9 cellular contexts compared by ENCODE assay signal in the genomic region with DNA sequence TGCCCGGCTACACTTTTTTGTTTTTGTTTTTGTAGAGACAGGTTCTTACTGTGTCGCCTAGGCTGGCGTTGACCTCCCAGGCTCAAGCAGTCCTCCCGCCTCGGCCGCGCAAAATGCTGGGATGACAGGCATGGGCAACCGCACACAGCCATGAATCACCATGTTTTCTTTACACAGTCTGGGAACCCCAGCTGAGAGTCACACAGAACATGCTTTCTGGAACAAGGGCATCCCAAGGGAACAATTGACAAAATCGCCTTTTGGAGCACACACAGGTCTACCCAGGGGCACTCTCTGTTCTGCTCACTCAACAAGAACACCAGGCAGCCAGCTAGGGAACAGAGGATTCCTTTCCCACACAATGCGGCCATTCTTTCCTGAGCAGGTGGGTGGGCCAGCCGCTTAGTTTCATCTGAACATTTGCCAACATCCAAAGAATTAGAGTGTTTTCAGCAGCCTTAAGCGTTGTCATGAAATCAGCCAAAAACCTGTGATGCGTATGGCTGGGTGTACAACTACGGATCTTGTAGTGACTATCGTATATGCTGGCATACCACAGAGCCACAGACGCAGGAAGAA. TPM values are rescaled to one million over a fixed set of nuclear protein-coding genes. Genes with fewer than 3 reads are reported as not detected.
A peak's percentile ranks its signal among the peaks of the same experiment; 100 is the strongest.
DNase-seq lines count a peak whose midpoint lies in the region; ATAC-seq, FAIRE-seq and TF ChIP-seq lines count a peak whose summit lies in the region.
"Had no signal": no experiment of that assay in that cellular context is flagged by ENCODE, and none has a peak within 500 bp of the region (broad histone marks: within the 10 kb centered on the region; RNA-seq: fewer than 3 reads in every experiment).

No MANE protein-coding gene starts in this region.

- TF ChIP-seq CTCF in astrocyte (IDR thresholded peaks at IDR 0.05; ENCODE audit: insufficient read depth, low read depth, low read length), result no peak
- TF ChIP-seq CTCF in transverse colon (IDR thresholded peaks at IDR 0.05), result no peak

- H3K27me3 ChIP-seq in astrocyte (ENCODE audit: insufficient read depth, low read length), result no peaks in the 10 kb centered on the region
- no peaks in the 10 kb centered on the region for H3K27me3 ChIP-seq in transverse colon

- peak; percentile 28 for TF ChIP-seq EP300 in transverse colon (IDR thresholded peaks at IDR 0.05; ENCODE audit: low read depth)

- TF ChIP-seq POLR2A in transverse colon (IDR thresholded peaks at IDR 0.05), result no peak

- H3K9ac ChIP-seq in astrocyte (ENCODE audit: low read length), result peak overlapping the region; percentile 67

- peak overlapping the region in 1 of 2 donors; percentile 33 for H3K4me3 Mint-ChIP-seq in activated T-cell treated with anti-CD3 and anti-CD28 coated beads, Interleukin-2, amount 50 U/mL, for 72 hours
- H3K4me3 Mint-ChIP-seq in activated T-cell treated with anti-CD3 and anti-CD28 coated beads, Interleukin-2, amount 50 U/mL, for 4 hours, result no peak overlapping the region
- no peak overlapping the region for H3K4me3 Mint-ChIP-seq in astrocyte (ENCODE audit: unreplicated experiment)

- H2AFZ ChIP-seq in astrocyte (ENCODE audit: low read depth, low read length), result no peak overlapping the region

- H3K27me3 Mint-ChIP-seq in activated T-cell treated with anti-CD3 and anti-CD28 coated beads, Interleukin-2, amount 50 U/mL, for 72 hours (ENCODE audit: low read depth), result no peaks in the 10 kb centered on the region
- no peaks in the 10 kb centered on the region for H3K27me3 Mint-ChIP-seq in activated T-cell treated with anti-CD3 and anti-CD28 coated beads, Interleukin-2, amount 50 U/mL, for 4 hours (ENCODE audit: low read depth)
- no peaks in the 10 kb centered on the region for H3K27me3 Mint-ChIP-seq in astrocyte (ENCODE audit: low read depth, unreplicated experiment)

- no peaks in the 10 kb centered on the region for H3K9me3 ChIP-seq in astrocyte (ENCODE audit: insufficient read depth, low read depth, low read length)
- no peaks in the 10 kb centered on the region for H3K9me3 ChIP-seq in transverse colon

- intact Hi-C loops in transverse colon (cut with DNase I; ENCODE audit: low total_unique reads), result no loop called here

- 70% methylated on average over 16 of the region's 16 CpGs; no CpG with 5 or more reads in 1 of the 2 donors for WGBS in transverse colon (ENCODE audit: low coverage in 1 of 2), 2 donors

- no peaks in the 10 kb centered on the region for H3K9me3 Mint-ChIP-seq in activated T-cell treated with anti-CD3 and anti-CD28 coated beads, Interleukin-2, amount 50 U/mL, for 72 hours
- no peaks in the 10 kb centered on the region for H3K9me3 Mint-ChIP-seq in activated T-cell treated with anti-CD3 and anti-CD28 coated beads, Interleukin-2, amount 50 U/mL, for 4 hours
- no peaks in the 10 kb centered on the region for H3K9me3 Mint-ChIP-seq in astrocyte (ENCODE audit: unreplicated experiment)

- H3K4me1 Mint-ChIP-seq in activated T-cell treated with anti-CD3 and anti-CD28 coated beads, Interleukin-2, amount 50 U/mL, for 72 hours (ENCODE audit: low read depth), result peaks cover 70% of the 10 kb centered on the region
- H3K4me1 Mint-ChIP-seq in activated T-cell treated with anti-CD3 and anti-CD28 coated beads, Interleukin-2, amount 50 U/mL, for 4 hours (ENCODE audit: low read depth), result peaks cover 55% of the 10 kb centered on the region
- H3K4me1 Mint-ChIP-seq in astrocyte (ENCODE audit: low read depth, unreplicated experiment), result peaks cover 13% of the 10 kb centered on the region

- in situ Hi-C loops in transverse colon (cut with MboI; ENCODE audit: low pct_ligation_motif_present in 1 of 4, low pct_unique_long_range_greater_than_20kb in 1 of 4, low sequenced_read_pairs in 3 of 4), result no loop called here

- peaks cover 23% of the 10 kb centered on the region for H3K79me2 ChIP-seq in astrocyte (ENCODE audit: insufficient read depth, low read length)

- no peak for ATAC-seq in activated T-cell treated with anti-CD3 and anti-CD28 coated beads, Interleukin-2, amount 50 U/mL, for 72 hours (replicated peaks in 1 of 2)
- no peak for ATAC-seq in activated T-cell treated with anti-CD3 and anti-CD28 coated beads, Interleukin-2, amount 50 U/mL, for 4 hours

- H4K20me1 ChIP-seq in astrocyte (ENCODE audit: insufficient read depth, low read length), result peaks cover 34% of the 10 kb centered on the region

- H3K36me3 ChIP-seq in astrocyte (ENCODE audit: insufficient read depth, low read length) (no peaks in the 10 kb centered on the region), transverse colon (no peaks in the 10 kb centered on the region)

- H3K4me1 ChIP-seq in astrocyte (ENCODE audit: insufficient read depth, low read length) (peaks cover 11% of the 10 kb centered on the region), transverse colon (no peaks in the 10 kb centered on the region)

- FAIRE-seq in astrocyte (lab: Jason Lieb, UNC), result no peak
- FAIRE-seq: islet of Langerhans had no signal

- peak overlapping the region; percentile 81 for H3K27ac Mint-ChIP-seq in activated T-cell treated with anti-CD3 and anti-CD28 coated beads, Interleukin-2, amount 50 U/mL, for 72 hours
- peak overlapping the region; percentile 75 for H3K27ac Mint-ChIP-seq in astrocyte (ENCODE audit: unreplicated experiment)

- H3K4me2 ChIP-seq in astrocyte (ENCODE audit: low read length), result peak overlapping the region; percentile 76

- H3K4me3 ChIP-seq in astrocyte (ENCODE audit: insufficient read depth, low read depth, low read length), result no peak overlapping the region
- no peak overlapping the region for H3K4me3 ChIP-seq in transverse colon

- H3K27ac ChIP-seq in astrocyte (ENCODE audit: low read depth, low read length), result peak overlapping the region; percentile 76
- peak overlapping the region in 2 of 4 donors; percentile 26 to 29 for H3K27ac ChIP-seq in transverse colon

- H3K36me3 Mint-ChIP-seq in activated T-cell treated with anti-CD3 and anti-CD28 coated beads, Interleukin-2, amount 50 U/mL, for 72 hours (ENCODE audit: insufficient read depth in 2 of 2), result peaks cover 5 to 10% of the 10 kb centered on the region in 2 donors
- peaks cover 5% of the 10 kb centered on the region for H3K36me3 Mint-ChIP-seq in activated T-cell treated with anti-CD3 and anti-CD28 coated beads, Interleukin-2, amount 50 U/mL, for 4 hours (ENCODE audit: insufficient read depth)
- H3K36me3 Mint-ChIP-seq in astrocyte (ENCODE audit: low read depth, unreplicated experiment), result peaks cover 5% of the 10 kb centered on the region

- no peak for DNase-seq in activated T-cell treated with anti-CD3 and anti-CD28 coated beads, Interleukin-2, amount 50 U/mL, for 72 hours
- DNase-seq in activated T-cell treated with anti-CD3 and anti-CD28 coated beads, Interleukin-2, amount 50 U/mL, for 4 hours, result no peak
- peak; percentile 75 for DNase-seq in astrocyte (ENCODE audit: low read depth)
- peak; percentile 60 for DNase-seq in islet precursor cell
- DNase-seq in transverse colon, result no peak
- no peak for DNase-seq in SW480 (ENCODE audit: low spot score)
- no peak for DNase-seq in epidermal melanocyte (ENCODE audit: insufficient read length, low spot score)
- DNase-seq in effector CD8-positive, alpha-beta T cell (lab: John Stamatoyannopoulos, UW), result no peak

RNA-seq across cellular contexts. Expression of a gene that starts 15.7 kb away (rescaled TPM):
- 10 to 100 TPM; 80.6 to 98.5 TPM for total RNA-seq in activated T-cell treated with anti-CD3 and anti-CD28 coated beads, Interleukin-2, amount 50 U/mL, for 72 hours
- 10 to 100 TPM; 29.5 to 40.8 (median 29.8) TPM for total RNA-seq in activated T-cell treated with anti-CD3 and anti-CD28 coated beads, Interleukin-2, amount 50 U/mL, for 4 hours
- total RNA-seq in astrocyte (19.8 and 27.3 TPM in 2 replicates), transverse colon (10 to 100 TPM in 3 of 4 donors, 1 to 10 TPM in 1; 1.1 to 69.7 (median 18.1) TPM)

Comparison
In these comparisons a context has a peak if more than half of its experiments do, and no peak if none do; other contexts are left out.
1. DNase-seq: peak in astrocyte (single experiment) and islet precursor cell (single experiment); none in activated T-cell treated with anti-CD3 and anti-CD28 coated beads, Interleukin-2, amount 50 U/mL, for 72 hours (0 of 2), activated T-cell treated with anti-CD3 and anti-CD28 coated beads, Interleukin-2, amount 50 U/mL, for 4 hours (single experiment), transverse colon (single experiment), SW480 (single experiment), epidermal melanocyte (single experiment) and effector CD8-positive, alpha-beta T cell (single experiment).